8 cellular contexts compared by ENCODE assay signal in genomic region chr9:95510610-95511231, GRCh38. TPM values are rescaled to one million over a fixed set of nuclear protein-coding genes. Genes with fewer than 3 reads are reported as not detected.
DNase-seq lines count a peak whose midpoint lies in the region; ATAC-seq and TF ChIP-seq lines count a peak whose summit lies in the region.

No MANE protein-coding gene starts in this region.

- ATAC-seq in HG03439 (IDR thresholded peaks at IDR 0.05; ENCODE audit: unreplicated experiment) = peak; percentile 47

- H3K27ac ChIP-seq in coronary artery = peak overlapping the region; percentile 88 to 95

- POLR2A ChIA-PET in activated CD4-positive, alpha-beta T cell treated with anti-CD3 and anti-CD28 coated beads, Interleukin-2, amount 10 ng/mL, durations not matched to agents 7 days and 5 days (lab: Charles Lee) = interaction anchor here (0.6 to 0.7 kb wide), 2 partner anchors 10 to 908 kb away, joined by 3 read pairs; no protein-coding TSS in a partner anchor

- peaks cover 4% of the 10 kb centered on the region for H3K36me3 Mint-ChIP-seq in activated CD4-positive, alpha-beta T cell treated with anti-CD3 and anti-CD28 coated beads, Interleukin-2, amount 10 ng/mL, durations not matched to agents 7 days and 5 days (ENCODE audit: low read depth)

- peak overlapping the region; percentile 76 for H3K4me3 Mint-ChIP-seq in activated CD4-positive, alpha-beta T cell treated with anti-CD3 and anti-CD28 coated beads, Interleukin-2, amount 10 ng/mL, durations not matched to agents 7 days and 5 days

- DNase-seq in Ammon's horn (ENCODE audit: low spot score) (peak; percentile 90), NCI-H510A (lab: John Stamatoyannopoulos, UW) (peak; percentile 93), coronary artery (ENCODE audit: low spot score) (peak; percentile 94), left kidney (ENCODE audit: low read depth, low spot score) (peak; percentile 98)
- peak; percentile 80 for DNase-seq in activated CD4-positive, alpha-beta T cell treated with anti-CD3 and anti-CD28 coated beads, Interleukin-2, amount 10 ng/mL, durations not matched to agents 7 days and 5 days
- DNase-seq in stimulated activated CD4-positive, alpha-beta T cell treated with anti-CD3 and anti-CD28 coated beads, Interleukin-1b, Interleukin-23, amount 100 ng/mL, for 1 hour (ENCODE audit: low read depth in 2 of 2) = peak; percentile 42 to 76

- peaks cover 37% of the 10 kb centered on the region for H3K4me1 Mint-ChIP-seq in activated CD4-positive, alpha-beta T cell treated with anti-CD3 and anti-CD28 coated beads, Interleukin-2, amount 10 ng/mL, durations not matched to agents 7 days and 5 days

- peaks cover 70% of the 10 kb centered on the region for H3K27me3 Mint-ChIP-seq in activated CD4-positive, alpha-beta T cell treated with anti-CD3 and anti-CD28 coated beads, Interleukin-2, amount 10 ng/mL, durations not matched to agents 7 days and 5 days

- no peak for TF ChIP-seq CTCF in coronary artery (IDR thresholded peaks at IDR 0.05)

- TF ChIP-seq POLR2A in GM19099 (IDR thresholded peaks at IDR 0.05; ENCODE audit: extremely low read depth, insufficient read length, low read depth) = peak; percentile 84

- peak overlapping the region; percentile 83 for H3K27ac Mint-ChIP-seq in activated CD4-positive, alpha-beta T cell treated with anti-CD3 and anti-CD28 coated beads, Interleukin-2, amount 10 ng/mL, durations not matched to agents 7 days and 5 days

- H3K4me3 ChIP-seq in coronary artery = peak overlapping the region; percentile 80

- CTCF ChIA-PET in activated CD4-positive, alpha-beta T cell treated with anti-CD3 and anti-CD28 coated beads, Interleukin-2, amount 10 ng/mL, durations not matched to agents 7 days and 5 days (lab: Charles Lee) = interaction anchor here (0.7 kb wide), 1 partner anchor 10 kb away, joined by 3 read pairs; no protein-coding TSS in a partner anchor

- H3K9me3 Mint-ChIP-seq in activated CD4-positive, alpha-beta T cell treated with anti-CD3 and anti-CD28 coated beads, Interleukin-2, amount 10 ng/mL, durations not matched to agents 7 days and 5 days = no peaks in the 10 kb centered on the region

RNA-seq across cellular contexts. Expression of gene PTCH1, which starts 6.0 kb away (rescaled TPM):
- 1 to 10 TPM; 7.1 to 8.9 TPM for total RNA-seq in activated CD4-positive, alpha-beta T cell treated with anti-CD3 and anti-CD28 coated beads, Interleukin-2, amount 10 ng/mL, durations not matched to agents 7 days and 5 days

Comparison
In these comparisons a context has a peak if more than half of its experiments do, and no peak if none do; other contexts are left out.
1. Peak in every context shown above with its lines: DNase-seq, ATAC-seq, H3K4me3 ChIP-seq and H3K27ac ChIP-seq.